In the genomic region with DNA sequence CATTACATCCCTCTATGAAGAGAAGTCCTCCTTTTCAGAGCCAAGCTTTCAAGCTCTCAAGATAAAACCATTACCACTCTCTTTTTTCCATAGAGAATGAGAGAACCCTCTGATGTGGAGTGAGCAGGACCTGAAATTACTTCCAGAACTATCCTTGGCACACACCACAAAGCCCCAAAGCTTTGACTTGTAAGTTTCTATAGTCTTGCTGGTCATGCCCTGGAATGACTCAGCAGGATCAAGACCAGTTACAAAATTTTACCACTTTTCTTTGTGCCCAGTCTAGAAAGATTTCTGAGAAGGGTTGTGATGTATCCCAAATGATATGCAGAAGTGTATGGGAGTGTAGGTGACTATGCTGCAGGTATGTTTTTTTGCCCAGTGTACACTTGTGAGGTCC, we compare ENCODE assay signal across 22 cellular contexts.
"Had no signal": no experiment of that assay in that cellular context is flagged by ENCODE, and none has a peak within 500 bp of the region (broad histone marks: within the 10 kb centered on the region; RNA-seq: fewer than 3 reads in every experiment).

No MANE protein-coding gene starts in this region.

- H3K9me3 ChIP-seq: esophagus squamous epithelium, thoracic aorta had no signal

- H3K4me3 ChIP-seq: coronary artery, esophagus squamous epithelium, hepatocyte, left lung, lung, smooth muscle cell, thoracic aorta had no signal

- H3K36me3 ChIP-seq: esophagus squamous epithelium, left lung, thoracic aorta had no signal

- ATAC-seq: activated naive CD4-positive, alpha-beta T cell treated with anti-CD3 and anti-CD28 coated beads, Interleukin-2, amount 50 U/mL, for 72 hours; activated T-helper 17 cell treated with anti-CD3 and anti-CD28 coated beads, Interleukin-2, amount 50 U/mL, for 72 hours; left lung; natural killer cell; sciatic nerve had no signal

- H3K27ac ChIP-seq: coronary artery, esophagus squamous epithelium, hepatocyte, left lung, thoracic aorta had no signal

- DNase-seq: activated CD8-positive, alpha-beta memory T cell treated with anti-CD3 and anti-CD28 coated beads for 24 hours; activated CD8-positive, alpha-beta memory T cell treated with anti-CD3 and anti-CD28 coated beads, Interleukin-2, amount 50 U/mL, for 4 hours; activated T-cell treated with anti-CD3 and anti-CD28 coated beads, Interleukin-2, amount 50 U/mL, for 24 hours; amniotic stem cell; cerebellar nuclear complex; esophagus squamous epithelium; foreskin melanocyte; glutamatergic neuron; immature natural killer cell; kidney glomerular epithelial cell; left lung; natural killer cell; stimulated activated CD4-positive, alpha-beta T cell treated with anti-CD3 and anti-CD28 coated beads, Interleukin-2, amount 100 ng/mL, for 48 hours; stimulated activated naive CD4-positive, alpha-beta T cell had no signal

- H3K27me3 ChIP-seq: esophagus squamous epithelium, hepatocyte, left lung had no signal

- H3K4me1 ChIP-seq: esophagus squamous epithelium, left lung had no signal
